In genomic region chr11:66291706-66292542, GRCh38 we compare ENCODE assay signal across 1 cellular context.
TF ChIP-seq lines count a peak whose summit lies in the region.

TMEM151A (plus strand) TSS chr11:66291894; CDS start chr11:66292014, 120 bp downstream.

TF ChIP-seq in SK-N-SH, 30 proteins besides CTCF, POLR2A, EP300 and RAD21 (continued from another document):
- TF ChIP-seq ZBTB33 (IDR thresholded peaks at IDR 0.05; ENCODE audit: borderline replicate concordance, low read depth) = no peak
- no peak for TF ChIP-seq GATA2 (CRISPR knock-in tag; IDR thresholded peaks at IDR 0.05)
- no peak for TF ChIP-seq MXI1 (IDR thresholded peaks at IDR 0.05; ENCODE audit: low read depth, low read length)
TF ChIP-seq in SK-N-SH: peak in this region for 0.
